Comparison of ENCODE assay signal across 1 cellular context in genomic region chr7:159030490-159031134, GRCh38.
TF ChIP-seq lines count a peak whose summit lies in the region.

No MANE protein-coding gene starts in this region.

TF ChIP-seq in K562, 482 proteins besides CTCF, POLR2A, EP300 and RAD21 (continued from another document and continues in another):
- TF ChIP-seq MGA (IDR thresholded peaks at IDR 0.05) = peak; percentile 90
- TF ChIP-seq HSF4 (CRISPR knock-in tag; IDR thresholded peaks at IDR 0.05; ENCODE audit: borderline replicate concordance) = no peak
- peak; percentile 86 to 91; a peak in 3 of 4 replicates for TF ChIP-seq UBTF (IDR thresholded peaks at IDR 0.05; ENCODE audit: borderline replicate concordance in 1 of 2, low read depth in 2 of 2, low read length in 2 of 2)
- peak; percentile 71 for TF ChIP-seq RBBP5 (IDR thresholded peaks at IDR 0.05; ENCODE audit: borderline replicate concordance, insufficient read depth, low read length, poor library complexity, severe bottlenecking)
- peak; percentile 85 for TF ChIP-seq FIP1L1 (IDR thresholded peaks at IDR 0.05; ENCODE audit: low read depth, low read length, poor library complexity, severe bottlenecking)
- peak; percentile 73; the same call in 1 of the 2 replicates for TF ChIP-seq TFAP4 (CRISPR knock-in tag; IDR thresholded peaks at IDR 0.05; ENCODE audit: borderline replicate concordance)
- TF ChIP-seq ZNF121 (CRISPR knock-in tag; conservative IDR thresholded peaks at IDR 0.05) = no peak
- no peak for TF ChIP-seq MEF2A (IDR thresholded peaks at IDR 0.05; ENCODE audit: control insufficient read depth, low read depth, low read length)
- TF ChIP-seq ZNF609 (CRISPR knock-in tag; IDR thresholded peaks at IDR 0.05; ENCODE audit: borderline replicate concordance) = peak; percentile 88
- no peak for TF ChIP-seq ARHGAP35 (IDR thresholded peaks at IDR 0.05; ENCODE audit: partially characterized antibody)
- no peak for TF ChIP-seq ZBTB5 (IDR thresholded peaks at IDR 0.05)
- peak; percentile 41 to 75; a peak in 2 of 4 replicates for TF ChIP-seq TEAD1 (CRISPR knock-in tag; IDR thresholded peaks at IDR 0.05)
- no peak for TF ChIP-seq BRF2 (IDR thresholded peaks at IDR 0.05; ENCODE audit: borderline replicate concordance, insufficient read depth, insufficient read length)
- peak; percentile 32; the same call in 1 of the 2 replicates for TF ChIP-seq PKNOX1 (IDR thresholded peaks at IDR 0.05)
- peak; percentile 32; the same call in 1 of the 2 replicates for TF ChIP-seq KLF13 (tag; IDR thresholded peaks at IDR 0.05; ENCODE audit: borderline replicate concordance, low read depth)
- TF ChIP-seq SUPT5H (IDR thresholded peaks at IDR 0.05) = peak; percentile 67; the same call in 1 of the 2 replicates
- TF ChIP-seq CEBPZ (IDR thresholded peaks at IDR 0.05; ENCODE audit: borderline replicate concordance, low read depth, low read length) = peak; percentile 15; the same call in 1 of the 2 replicates
